ENCODE assay signal across 26 cellular contexts in the genomic region with DNA sequence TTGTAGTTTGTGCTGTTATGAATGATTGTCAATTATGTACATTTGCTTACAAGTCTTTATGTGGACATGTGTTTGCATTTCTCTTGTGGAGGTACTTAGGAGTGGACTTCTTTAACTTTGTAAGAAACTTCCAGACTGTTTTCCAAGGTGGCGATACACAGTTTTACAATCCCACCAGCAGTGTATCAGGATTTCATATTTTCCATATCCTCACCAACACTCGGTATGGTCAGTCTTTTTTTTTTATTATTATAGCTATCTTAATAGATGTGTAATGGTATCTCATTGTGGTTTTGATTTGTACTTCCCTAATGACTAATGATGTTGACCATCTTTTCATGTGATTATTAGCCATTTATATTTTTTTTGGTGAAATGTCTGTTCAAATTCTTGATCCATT.
A peak's percentile ranks its signal among the peaks of the same experiment; 100 is the strongest.
DNase-seq lines count a peak whose midpoint lies in the region; FAIRE-seq and TF ChIP-seq lines count a peak whose summit lies in the region.
"Had no signal": no experiment of that assay in that cellular context is flagged by ENCODE, and none has a peak within 500 bp of the region (broad histone marks: within the 10 kb centered on the region; RNA-seq: fewer than 3 reads in every experiment).

No MANE protein-coding gene starts in this region.

- peak overlapping the region; percentile 22 for H3K27ac Mint-ChIP-seq in nephron progenitor cell
- H3K27ac Mint-ChIP-seq: CD14-positive monocyte; CD4-positive, alpha-beta memory T cell; CD4-positive, CD25-positive, alpha-beta regulatory T cell had no signal

- CTCF ChIA-PET in HEK293 (lab: Yijun Ruan, JAX), result no interaction called here

- peaks cover 47% of the 10 kb centered on the region for H3K36me3 Mint-ChIP-seq in nephron progenitor cell (ENCODE audit: low read depth)

- no peak overlapping the region for H3K4me3 Mint-ChIP-seq in nephron progenitor cell
- H3K4me3 Mint-ChIP-seq: CD14-positive monocyte; CD4-positive, alpha-beta memory T cell; CD4-positive, CD25-positive, alpha-beta regulatory T cell; CD8-positive, alpha-beta memory T cell had no signal

- POLR2A ChIA-PET in HEK293 (lab: Yijun Ruan, JAX), result interaction anchor here (0.6 kb wide), 1 partner anchor 43 kb away, joined by 4 read pairs; no protein-coding TSS in a partner anchor

- H3K9me3 ChIP-seq in HEK293 (ENCODE audit: control insufficient read depth, insufficient read depth, low read depth, low read length), result no peaks in the 10 kb centered on the region
- H3K9me3 ChIP-seq: BE2C had no signal

- peaks cover 4% of the 10 kb centered on the region for H3K4me1 Mint-ChIP-seq in nephron progenitor cell
- H3K4me1 Mint-ChIP-seq: CD14-positive monocyte; CD4-positive, alpha-beta memory T cell; CD4-positive, CD25-positive, alpha-beta regulatory T cell; CD8-positive, alpha-beta memory T cell had no signal

- no peak for DNase-seq in GM19239 (ENCODE audit: insufficient read length, low spot score)
- no peak for DNase-seq in nephron progenitor cell
- DNase-seq in anterior cingulate cortex (lab: John Stamatoyannopoulos, UW), result no peak
- DNase-seq in activated naive CD4-positive, alpha-beta T cell treated with anti-CD3 and anti-CD28 coated beads, Interleukin-2, amount 50 U/mL, for 16 hours, result no peak
- DNase-seq: 8988T; ACHN; BE2C; C1 segment of cervical spinal cord; CD4-positive, alpha-beta memory T cell; CD4-positive, CD25-positive, alpha-beta regulatory T cell; CD8-positive, alpha-beta memory T cell; COR-L47; DMS 273 treated with DMSO at 0.1 percent for 48 hours; DMS153; DMS53; DMS79; DND-41; EL; GDM1 had no signal

- no peak for TF ChIP-seq CTCF in HEK293 (tag by site-specific recombination; IDR thresholded peaks at IDR 0.05)
- TF ChIP-seq CTCF in nephron progenitor cell (IDR thresholded peaks at IDR 0.05), result no peak

- H3K27ac ChIP-seq in HEK293 (ENCODE audit: extremely low read depth, low read depth, low read length), result no peak overlapping the region
- H3K27ac ChIP-seq: BLaER1 had no signal

- H3K27me3 Mint-ChIP-seq in nephron progenitor cell (ENCODE audit: low read depth, poor library complexity), result no peaks in the 10 kb centered on the region
- H3K27me3 Mint-ChIP-seq: CD4-positive, alpha-beta memory T cell; CD4-positive, CD25-positive, alpha-beta regulatory T cell; CD8-positive, alpha-beta memory T cell had no signal

- H3K36me3 ChIP-seq in HEK293 (ENCODE audit: control insufficient read depth in 2 of 2, insufficient read depth in 1 of 2, low read length in 2 of 2), result peaks cover 3 to 8% of the 10 kb centered on the region in 2 experiments; a peak in 2 of 3 replicates

- peak; percentile 45 for FAIRE-seq in GM19239 (lab: Jason Lieb, UNC)
- FAIRE-seq: A204.1, GM12878, GM12892, GM18507 had no signal

- H3K4me3 ChIP-seq in HEK293 (ENCODE audit: low read depth, low read length), result no peak overlapping the region
- H3K4me3 ChIP-seq: BLaER1, GM12878 had no signal

- H3K9me3 Mint-ChIP-seq in nephron progenitor cell, result no peaks in the 10 kb centered on the region
- H3K9me3 Mint-ChIP-seq: CD4-positive, alpha-beta memory T cell; CD4-positive, CD25-positive, alpha-beta regulatory T cell; CD8-positive, alpha-beta memory T cell had no signal

- no peaks in the 10 kb centered on the region for H3K4me1 ChIP-seq in HEK293 (ENCODE audit: control insufficient read depth, insufficient read depth, low read length)
- H3K4me1 ChIP-seq: BE2C, BLaER1 had no signal

TF ChIP-seq in HEK293, 187 proteins besides CTCF, POLR2A, EP300 and RAD21:
- TF ChIP-seq ZNF184 (tag by site-specific recombination; IDR thresholded peaks at IDR 0.05), result peak; percentile 99
- no peak for TF ChIP-seq ZNF175 (tag by site-specific recombination; IDR thresholded peaks at IDR 0.05)
